ENCODE assay signal across 1 cellular context in the genomic region with DNA sequence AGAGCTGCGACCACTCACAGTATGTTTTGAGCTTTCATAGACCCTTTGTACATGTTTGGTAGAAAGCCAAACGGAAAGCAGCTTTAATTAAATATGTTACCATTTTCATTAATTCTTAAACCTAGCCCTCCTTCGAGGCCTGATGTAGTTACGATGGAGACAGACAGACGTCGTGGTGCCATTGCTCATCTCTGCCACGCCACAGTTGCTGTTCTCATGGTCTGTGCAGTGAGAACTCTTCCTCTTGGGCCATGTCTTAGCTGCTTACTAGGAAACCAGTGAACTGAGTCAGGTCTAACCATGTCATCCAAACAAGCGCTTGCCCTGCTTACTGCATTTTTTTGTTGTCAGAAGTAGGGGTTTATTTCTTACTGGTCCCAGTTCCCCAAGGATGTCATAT.
TF ChIP-seq lines count a peak whose summit lies in the region.

No MANE protein-coding gene starts in this region.

TF ChIP-seq in endothelial cell of umbilical vein, 7 proteins besides CTCF, POLR2A, EP300 and RAD21:
- TF ChIP-seq GATA2 (IDR thresholded peaks at IDR 0.05; ENCODE audit: insufficient read depth, insufficient read length, low read depth, low read length) = no peak
